Comparison of ENCODE assay signal across 1 cellular context in genomic region chr14:55500708-55501107, GRCh38.
TF ChIP-seq lines count a peak whose summit lies in the region.

No MANE protein-coding gene starts in this region.

TF ChIP-seq in H1, 55 proteins besides CTCF, POLR2A, EP300 and RAD21:
- TF ChIP-seq GTF2F1 (IDR thresholded peaks at IDR 0.05; ENCODE audit: borderline replicate concordance, low read depth, low read length): no peak
- TF ChIP-seq CBX5 (IDR thresholded peaks at IDR 0.05; ENCODE audit: low read depth, low read length): no peak
